1 cellular context compared by ENCODE assay signal in genomic region chr15:84981054-84981710, GRCh38.
TF ChIP-seq lines count a peak whose summit lies in the region.

No MANE protein-coding gene starts in this region.

TF ChIP-seq in IMR-90, 13 proteins besides CTCF, POLR2A, EP300 and RAD21 (continued from another document):
- no peak for TF ChIP-seq MAFK (IDR thresholded peaks at IDR 0.05; ENCODE audit: low read depth, low read length)
